In genomic region chr11:65961267-65962135, GRCh38 we compare ENCODE assay signal across 8 cellular contexts. TPM values are rescaled to one million over a fixed set of nuclear protein-coding genes. Genes with fewer than 3 reads are reported as not detected.
DNase-seq lines count a peak whose midpoint lies in the region; ATAC-seq and TF ChIP-seq lines count a peak whose summit lies in the region.

TSS of gene SART1 (plus strand) at chr11:65961734. CDS start at chr11:65961781, 47 bp downstream.

- POLR2A ChIA-PET in activated naive CD8-positive, alpha-beta T cell treated with anti-CD3 and anti-CD28 coated beads, Interleukin-2, amount 10 ng/mL, durations not matched to agents 7 days and 5 days (lab: Charles Lee): interaction anchor here (0.7 to 3.3 kb wide), 9 partner anchors 9 to 102 kb away, joined by 3 to 34 read pairs (median 5); partner anchors contain the start of genes BANF1, C11orf68, CCDC85B and FIBP

- H3K36me3 ChIP-seq in osteoblast (ENCODE audit: insufficient read depth, low read length) (peaks cover 29% of the 10 kb centered on the region), testis (ENCODE audit: low read depth, missing control alignments) (no peaks in the 10 kb centered on the region)

- H2AFZ ChIP-seq in osteoblast (ENCODE audit: low read length): peak within 1 kb of the TSS; percentile 97

- H3K4me3 Mint-ChIP-seq in activated naive CD8-positive, alpha-beta T cell treated with anti-CD3 and anti-CD28 coated beads, Interleukin-2, amount 10 ng/mL, durations not matched to agents 7 days and 5 days: peak within 1 kb of the TSS; percentile 94
- H3K4me3 Mint-ChIP-seq in glutamatergic neuron (ENCODE audit: unreplicated experiment): peak within 1 kb of the TSS; percentile 95

- H3K36me3 Mint-ChIP-seq in activated naive CD8-positive, alpha-beta T cell treated with anti-CD3 and anti-CD28 coated beads, Interleukin-2, amount 10 ng/mL, durations not matched to agents 7 days and 5 days: peaks cover 12% of the 10 kb centered on the region
- H3K36me3 Mint-ChIP-seq in glutamatergic neuron (ENCODE audit: unreplicated experiment): no peaks in the 10 kb centered on the region

- DNase-seq in NCI-H1417 treated with DMSO at 0.1 percent for 48 hours (lab: John Stamatoyannopoulos, UW): peak; percentile 90
- peak; percentile 94 to 97 for DNase-seq in SW 1271 (lab: John Stamatoyannopoulos, UW)
- DNase-seq in activated naive CD8-positive, alpha-beta T cell treated with anti-CD3 and anti-CD28 coated beads, Interleukin-2, amount 10 ng/mL, durations not matched to agents 7 days and 5 days: peak; percentile 91
- peak; percentile 98 for DNase-seq in glutamatergic neuron
- DNase-seq in osteoblast (ENCODE audit: insufficient read length, low spot score, missing footprints): peak; percentile 100
- peak; percentile 99 for DNase-seq in testis

- TF ChIP-seq CTCF in glutamatergic neuron (IDR thresholded peaks at IDR 0.05; ENCODE audit: partially characterized antibody, unreplicated experiment): no peak
- TF ChIP-seq CTCF in osteoblast (IDR thresholded peaks at IDR 0.05; ENCODE audit: extremely low read depth, low read depth, low read length): no peak
- peak in 1 of 3 experiments; percentile 16 for TF ChIP-seq CTCF in testis (IDR thresholded peaks at IDR 0.05)

- H3K27ac Mint-ChIP-seq in activated naive CD8-positive, alpha-beta T cell treated with anti-CD3 and anti-CD28 coated beads, Interleukin-2, amount 10 ng/mL, durations not matched to agents 7 days and 5 days: peak within 1 kb of the TSS; percentile 97
- peak within 1 kb of the TSS; percentile 89 for H3K27ac Mint-ChIP-seq in glutamatergic neuron (ENCODE audit: unreplicated experiment)

- H3K4me1 ChIP-seq in osteoblast (ENCODE audit: insufficient read depth, low read length) (peaks cover 16% of the 10 kb centered on the region), testis (peaks cover 19% of the 10 kb centered on the region)

- H3K27me3 Mint-ChIP-seq in activated naive CD8-positive, alpha-beta T cell treated with anti-CD3 and anti-CD28 coated beads, Interleukin-2, amount 10 ng/mL, durations not matched to agents 7 days and 5 days: no peaks in the 10 kb centered on the region
- peaks cover 11% of the 10 kb centered on the region for H3K27me3 Mint-ChIP-seq in glutamatergic neuron (ENCODE audit: unreplicated experiment)

- peak; percentile 90 for ATAC-seq in HG02678 (IDR thresholded peaks at IDR 0.05; ENCODE audit: unreplicated experiment)
- ATAC-seq in activated naive CD8-positive, alpha-beta T cell treated with anti-CD3 and anti-CD28 coated beads, Interleukin-2, amount 10 ng/mL, durations not matched to agents 7 days and 5 days (ENCODE audit: low read depth): peak; percentile 91

- no peaks in the 10 kb centered on the region for H3K27me3 ChIP-seq in osteoblast (ENCODE audit: insufficient read depth, low read length)
- H3K27me3 ChIP-seq in testis: no peaks in the 10 kb centered on the region

- no peaks in the 10 kb centered on the region for H3K9me3 Mint-ChIP-seq in activated naive CD8-positive, alpha-beta T cell treated with anti-CD3 and anti-CD28 coated beads, Interleukin-2, amount 10 ng/mL, durations not matched to agents 7 days and 5 days
- peaks cover 6% of the 10 kb centered on the region for H3K9me3 Mint-ChIP-seq in glutamatergic neuron (ENCODE audit: unreplicated experiment)

- H3K4me3 ChIP-seq in osteoblast (ENCODE audit: insufficient read depth, low read length) (peak within 1 kb of the TSS; percentile 92), testis (peak within 1 kb of the TSS; percentile 96 to 99)

- peaks cover 13% of the 10 kb centered on the region for H4K20me1 ChIP-seq in osteoblast (ENCODE audit: insufficient read depth, low read length)

- 0% methylated on average over 19 to 71 of the region's 96 CpGs for WGBS in testis, 2 donors

- peak within 1 kb of the TSS; percentile 84 for H3K4me2 ChIP-seq in osteoblast (ENCODE audit: insufficient read depth, low read length)

- H3K9me3 ChIP-seq in osteoblast (ENCODE audit: low read depth, low read length) (no peaks in the 10 kb centered on the region), testis (no peaks in the 10 kb centered on the region)

- TF ChIP-seq POLR2A in GM10847 (IDR thresholded peaks at IDR 0.05; ENCODE audit: extremely low read depth, insufficient read length): peak; percentile 88
- peak; percentile 18 for TF ChIP-seq POLR2A in testis (IDR thresholded peaks at IDR 0.05)

- intact Hi-C loops in testis (cut with DNase I; ENCODE audit: low total_unique reads): no loop called here

- H3K27ac ChIP-seq in osteoblast (ENCODE audit: low read depth, low read length): peak within 1 kb of the TSS; percentile 92
- H3K27ac ChIP-seq in testis: peak within 1 kb of the TSS; percentile 73 to 88

- H3K4me1 Mint-ChIP-seq in activated naive CD8-positive, alpha-beta T cell treated with anti-CD3 and anti-CD28 coated beads, Interleukin-2, amount 10 ng/mL, durations not matched to agents 7 days and 5 days: peaks cover 37% of the 10 kb centered on the region
- H3K4me1 Mint-ChIP-seq in glutamatergic neuron (ENCODE audit: low read depth, unreplicated experiment): peaks cover 11% of the 10 kb centered on the region

- H3K79me2 ChIP-seq in osteoblast (ENCODE audit: insufficient read depth, low read length): peaks cover 51% of the 10 kb centered on the region

RNA-seq across cellular contexts. Expression of gene SART1, which starts in this region (rescaled TPM):
- 10 to 100 TPM; 79.3 to 83.5 TPM for total RNA-seq in activated naive CD8-positive, alpha-beta T cell treated with anti-CD3 and anti-CD28 coated beads, Interleukin-2, amount 10 ng/mL, durations not matched to agents 7 days and 5 days
- total RNA-seq in glutamatergic neuron (ENCODE audit: unreplicated experiment) (52.3 TPM), osteoblast (22.4 and 25.3 TPM in 2 replicates), testis (100 to 1,000 TPM in 1 of 2 donors, 10 to 100 TPM in 1; 81.1 to 102 TPM)
- polyA plus RNA-seq in testis (ENCODE audit: insufficient read depth, low read depth, low replicate concordance): 56.8 TPM

Comparison
In these comparisons a context has a peak if more than half of its experiments do, and no peak if none do; other contexts are left out.
1. Peak in every context shown above with its lines: DNase-seq, ATAC-seq, H3K4me3 ChIP-seq and H3K27ac ChIP-seq.